In the genomic region with DNA sequence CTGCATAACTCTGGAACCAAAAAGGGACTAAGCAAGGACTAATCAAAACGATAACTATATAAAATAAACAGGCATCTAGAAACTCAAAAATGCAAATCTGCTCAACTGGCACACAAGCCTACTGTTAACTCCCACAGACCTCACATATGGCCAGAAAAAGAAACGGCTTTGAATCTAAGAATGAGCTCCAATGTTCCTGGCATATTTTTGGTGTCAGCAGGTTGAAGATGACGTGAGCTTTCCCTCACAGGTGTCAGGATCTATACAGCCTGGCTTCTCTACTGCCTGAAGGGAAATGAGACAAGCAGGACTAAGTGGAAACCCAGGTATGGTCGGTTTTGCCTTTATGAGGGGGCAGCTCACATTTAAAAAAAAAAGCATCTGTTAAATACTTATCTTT, we compare ENCODE assay signal across 17 cellular contexts.
"Had no signal": no experiment of that assay in that cellular context is flagged by ENCODE, and none has a peak within 500 bp of the region (broad histone marks: within the 10 kb centered on the region; RNA-seq: fewer than 3 reads in every experiment).

No MANE protein-coding gene starts in this region.

- H3K4me3 Mint-ChIP-seq: naive thymus-derived CD4-positive, alpha-beta T cell; stimulated activated naive B cell treated with anti-CD40 and anti-IgM and Interleukin-4, amounts not matched to agents 10 μg/mL and 1 μg/mL and 100 μg/mL, for 72 hours; stimulated activated naive CD8-positive, alpha-beta T cell treated with anti-CD3 and anti-CD28 coated beads, Interleukin-15, amount 100 ng/mL, for 72 hours had no signal

- H3K27ac ChIP-seq: heart right ventricle, neutrophil, psoas muscle, sigmoid colon, skin epidermis, thoracic aorta had no signal

- H3K27me3 ChIP-seq: heart right ventricle, neutrophil, sigmoid colon had no signal

- H3K36me3 ChIP-seq: heart right ventricle, neutrophil, sigmoid colon, thoracic aorta had no signal

- H3K9me3 ChIP-seq: neutrophil, psoas muscle had no signal

- H3K27me3 Mint-ChIP-seq: stimulated activated naive CD8-positive, alpha-beta T cell treated with anti-CD3 and anti-CD28 coated beads, Interleukin-15, amount 100 ng/mL, for 72 hours had no signal

- ATAC-seq: esophagus mucosa; heart right ventricle; naive thymus-derived CD4-positive, alpha-beta T cell; psoas muscle; stimulated activated naive B cell treated with anti-CD40 and anti-IgM and Interleukin-4, amounts not matched to agents 10 μg/mL and 1 μg/mL and 100 μg/mL, for 72 hours; stimulated activated naive CD8-positive, alpha-beta T cell treated with anti-CD3 and anti-CD28 coated beads, Interleukin-15, amount 100 ng/mL, for 72 hours had no signal

- H3K4me3 ChIP-seq: heart right ventricle, psoas muscle, sigmoid colon, skin epidermis, thoracic aorta had no signal

- DNase-seq: effector memory CD4-positive, alpha-beta T cell; heart right ventricle; hypothalamus; kidney glomerular epithelial cell; naive thymus-derived CD4-positive, alpha-beta T cell; psoas muscle; retina; sigmoid colon; stimulated activated CD4-positive, alpha-beta T cell treated with anti-CD3 and anti-CD28 coated beads, Interleukin-2, amount 100 ng/mL, for 24 hours; stimulated activated CD4-positive, alpha-beta T cell treated with anti-CD3 and anti-CD28 coated beads, Interleukin-4, amount 100 ng/mL, for 4 hours; stimulated activated naive B cell treated with anti-CD40 and anti-IgM and Interleukin-4, amounts not matched to agents 10 μg/mL and 1 μg/mL and 100 μg/mL, for 72 hours; stimulated activated naive CD8-positive, alpha-beta T cell treated with anti-CD3 and anti-CD28 coated beads, Interleukin-15, amount 100 ng/mL, for 72 hours; trophoblast cell had no signal

- H3K4me1 ChIP-seq: heart right ventricle, psoas muscle had no signal

- H3K27ac Mint-ChIP-seq: naive thymus-derived CD4-positive, alpha-beta T cell; stimulated activated naive B cell treated with anti-CD40 and anti-IgM and Interleukin-4, amounts not matched to agents 10 μg/mL and 1 μg/mL and 100 μg/mL, for 72 hours; stimulated activated naive CD8-positive, alpha-beta T cell treated with anti-CD3 and anti-CD28 coated beads, Interleukin-15, amount 100 ng/mL, for 72 hours had no signal
